ENCODE assay signal across 15 cellular contexts in the genomic region with DNA sequence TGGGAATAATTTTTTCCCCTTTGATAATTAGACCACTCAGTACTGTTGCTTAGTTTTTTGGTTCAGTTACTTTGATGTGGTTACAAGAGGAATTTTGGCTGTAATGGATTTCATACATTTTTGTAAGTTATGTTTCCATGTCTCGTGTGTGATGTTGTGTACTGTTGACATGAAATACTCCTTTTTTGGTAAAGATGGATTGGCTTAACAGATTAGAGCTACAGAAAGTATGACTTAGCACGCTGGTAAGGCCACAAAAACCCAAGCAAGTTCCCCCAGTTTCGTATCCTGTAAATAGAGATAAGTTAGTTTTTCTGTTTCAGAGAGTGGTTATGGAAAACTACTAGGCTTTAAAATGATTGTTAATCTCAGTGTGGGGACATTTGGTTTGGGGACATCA. TPM values are rescaled to one million over a fixed set of nuclear protein-coding genes. Genes with fewer than 3 reads are reported as not detected.
DNase-seq lines count a peak whose midpoint lies in the region; ATAC-seq and TF ChIP-seq lines count a peak whose summit lies in the region.
"Had no signal": no experiment of that assay in that cellular context is flagged by ENCODE, and none has a peak within 500 bp of the region (broad histone marks: within the 10 kb centered on the region; RNA-seq: fewer than 3 reads in every experiment).

No MANE protein-coding gene starts in this region.

- CTCF ChIA-PET in activated CD8-positive, alpha-beta memory T cell treated with anti-CD3 and anti-CD28 coated beads, Interleukin-2, amount 10 ng/mL, durations not matched to agents 7 days and 5 days (lab: Charles Lee) = no interaction called here

- H3K9me3 Mint-ChIP-seq in activated CD8-positive, alpha-beta memory T cell treated with anti-CD3 and anti-CD28 coated beads, Interleukin-2, amount 10 ng/mL, durations not matched to agents 7 days and 5 days (ENCODE audit: low read depth) = no peaks in the 10 kb centered on the region
- H3K9me3 Mint-ChIP-seq in activated T-helper 2 cell treated with anti-CD3 and anti-CD28 coated beads, Interferon-gamma antibody, Interleukin-2, Interleukin-4, amounts not matched to agents 10 μg/mL and 5 μg/mL and 100 μg/mL, durations not matched to agents 14 hours and 24 hours and 36 hours = no peaks in the 10 kb centered on the region
- H3K9me3 Mint-ChIP-seq in mesothelial cell of epicardium = no peaks in the 10 kb centered on the region
- H3K9me3 Mint-ChIP-seq: CD8-positive, alpha-beta memory T cell had no signal

- peak; percentile 70 for ATAC-seq in activated CD8-positive, alpha-beta memory T cell treated with anti-CD3 and anti-CD28 coated beads, Interleukin-2, amount 10 ng/mL, durations not matched to agents 7 days and 5 days
- peak; percentile 55 for ATAC-seq in HG02884 (IDR thresholded peaks at IDR 0.05; ENCODE audit: unreplicated experiment)
- ATAC-seq in GM19452 (IDR thresholded peaks at IDR 0.05; ENCODE audit: unreplicated experiment) = no peak
- no peak for ATAC-seq in GM21515 (IDR thresholded peaks at IDR 0.05; ENCODE audit: unreplicated experiment)
- ATAC-seq: A549 had no signal

- H3K4me3 Mint-ChIP-seq in activated CD8-positive, alpha-beta memory T cell treated with anti-CD3 and anti-CD28 coated beads, Interleukin-2, amount 10 ng/mL, durations not matched to agents 7 days and 5 days = no peak overlapping the region
- H3K4me3 Mint-ChIP-seq in activated T-helper 2 cell treated with anti-CD3 and anti-CD28 coated beads, Interferon-gamma antibody, Interleukin-2, Interleukin-4, amounts not matched to agents 10 μg/mL and 5 μg/mL and 100 μg/mL, durations not matched to agents 14 hours and 24 hours and 36 hours (ENCODE audit: low read depth) = peak overlapping the region; percentile 13
- no peak overlapping the region for H3K4me3 Mint-ChIP-seq in mesothelial cell of epicardium
- H3K4me3 Mint-ChIP-seq: CD8-positive, alpha-beta memory T cell had no signal

- H3K27ac Mint-ChIP-seq in activated CD8-positive, alpha-beta memory T cell treated with anti-CD3 and anti-CD28 coated beads, Interleukin-2, amount 10 ng/mL, durations not matched to agents 7 days and 5 days = no peak overlapping the region
- peak overlapping the region; percentile 24 for H3K27ac Mint-ChIP-seq in activated T-helper 2 cell treated with anti-CD3 and anti-CD28 coated beads, Interferon-gamma antibody, Interleukin-2, Interleukin-4, amounts not matched to agents 10 μg/mL and 5 μg/mL and 100 μg/mL, durations not matched to agents 14 hours and 24 hours and 36 hours
- H3K27ac Mint-ChIP-seq in mesothelial cell of epicardium = peak overlapping the region; percentile 80

- in situ Hi-C loops in HAP-1 (cut with MboI; ENCODE audit: low sequenced_read_pairs) = no loop called here

- peaks cover 7% of the 10 kb centered on the region for H3K36me3 Mint-ChIP-seq in activated CD8-positive, alpha-beta memory T cell treated with anti-CD3 and anti-CD28 coated beads, Interleukin-2, amount 10 ng/mL, durations not matched to agents 7 days and 5 days
- no peaks in the 10 kb centered on the region for H3K36me3 Mint-ChIP-seq in activated T-helper 2 cell treated with anti-CD3 and anti-CD28 coated beads, Interferon-gamma antibody, Interleukin-2, Interleukin-4, amounts not matched to agents 10 μg/mL and 5 μg/mL and 100 μg/mL, durations not matched to agents 14 hours and 24 hours and 36 hours (ENCODE audit: low read depth)
- peaks cover 6% of the 10 kb centered on the region for H3K36me3 Mint-ChIP-seq in mesothelial cell of epicardium

- intact Hi-C loops in activated T-helper 2 cell treated with anti-CD3 and anti-CD28 coated beads, Interferon-gamma antibody, Interleukin-2, Interleukin-4, amounts not matched to agents 10 μg/mL and 5 μg/mL and 100 μg/mL, durations not matched to agents 14 hours and 24 hours and 36 hours (cut with micrococcal nuclease) = loop anchor here (1.0 to 10.0 kb wide), 4 partner anchors 9 to 691 kb away; no protein-coding TSS in a partner anchor

- H3K27me3 ChIP-seq in HAP-1 (ENCODE audit: low read depth) = no peaks in the 10 kb centered on the region

- H3K27me3 Mint-ChIP-seq in activated CD8-positive, alpha-beta memory T cell treated with anti-CD3 and anti-CD28 coated beads, Interleukin-2, amount 10 ng/mL, durations not matched to agents 7 days and 5 days = no peaks in the 10 kb centered on the region
- peaks cover 6% of the 10 kb centered on the region for H3K27me3 Mint-ChIP-seq in activated T-helper 2 cell treated with anti-CD3 and anti-CD28 coated beads, Interferon-gamma antibody, Interleukin-2, Interleukin-4, amounts not matched to agents 10 μg/mL and 5 μg/mL and 100 μg/mL, durations not matched to agents 14 hours and 24 hours and 36 hours (ENCODE audit: low read depth)
- no peaks in the 10 kb centered on the region for H3K27me3 Mint-ChIP-seq in mesothelial cell of epicardium (ENCODE audit: low read depth)
- H3K27me3 Mint-ChIP-seq: CD8-positive, alpha-beta memory T cell had no signal

- H3K4me1 ChIP-seq in HAP-1 = no peaks in the 10 kb centered on the region
- H3K4me1 ChIP-seq: A549 had no signal

- H3K4me3 ChIP-seq in HAP-1 = no peak overlapping the region
- H3K4me3 ChIP-seq: A549 had no signal

- peaks cover 22% of the 10 kb centered on the region for H3K4me1 Mint-ChIP-seq in activated CD8-positive, alpha-beta memory T cell treated with anti-CD3 and anti-CD28 coated beads, Interleukin-2, amount 10 ng/mL, durations not matched to agents 7 days and 5 days
- H3K4me1 Mint-ChIP-seq in activated T-helper 2 cell treated with anti-CD3 and anti-CD28 coated beads, Interferon-gamma antibody, Interleukin-2, Interleukin-4, amounts not matched to agents 10 μg/mL and 5 μg/mL and 100 μg/mL, durations not matched to agents 14 hours and 24 hours and 36 hours (ENCODE audit: low read depth) = peaks cover 23% of the 10 kb centered on the region
- H3K4me1 Mint-ChIP-seq in mesothelial cell of epicardium = peaks cover 25% of the 10 kb centered on the region

- peak; percentile 48 for DNase-seq in activated CD8-positive, alpha-beta memory T cell treated with anti-CD3 and anti-CD28 coated beads, Interleukin-2, amount 10 ng/mL, durations not matched to agents 7 days and 5 days
- DNase-seq in activated CD8-positive, alpha-beta memory T cell treated with anti-CD3 and anti-CD28 coated beads, Interleukin-2, amount 50 U/mL, for 4 hours = no peak
- no peak for DNase-seq in activated T-helper 2 cell treated with anti-CD3 and anti-CD28 coated beads, Interferon-gamma antibody, Interleukin-2, Interleukin-4, amounts not matched to agents 10 μg/mL and 5 μg/mL and 100 μg/mL, durations not matched to agents 14 hours and 24 hours and 36 hours (ENCODE audit: low spot score)
- DNase-seq in mesothelial cell of epicardium (ENCODE audit: low spot score in 2 of 2, unreplicated experiment in 2 of 2) = no peak
- no peak for DNase-seq in HAP-1 (ENCODE audit: low spot score in 2 of 2)
- DNase-seq: CD8-positive, alpha-beta memory T cell; mammary epithelial cell; NCI-H2227 treated with DMSO at 0.1 percent for 48 hours; occipital lobe; SK-N-SH; substantia nigra had no signal

- no peaks in the 10 kb centered on the region for H3K36me3 ChIP-seq in HAP-1 (replicated peaks)

- H3K9me3 ChIP-seq in HAP-1 = no peaks in the 10 kb centered on the region
- H3K9me3 ChIP-seq: A549, SK-N-SH had no signal

- no peak for TF ChIP-seq CTCF in mesothelial cell of epicardium (IDR thresholded peaks at IDR 0.05; ENCODE audit: unreplicated experiment)

RNA-seq across cellular contexts. Expression of a gene that starts 11.9 kb away (rescaled TPM):
- 10 to 100 TPM; 11.2 to 14.0 TPM for total RNA-seq in activated CD8-positive, alpha-beta memory T cell treated with anti-CD3 and anti-CD28 coated beads, Interleukin-2, amount 10 ng/mL, durations not matched to agents 7 days and 5 days
- 8.2 and 9.2 TPM in 2 replicates for total RNA-seq in activated T-helper 2 cell treated with anti-CD3 and anti-CD28 coated beads, Interferon-gamma antibody, Interleukin-2, Interleukin-4, amounts not matched to agents 10 μg/mL and 5 μg/mL and 100 μg/mL, durations not matched to agents 14 hours and 24 hours and 36 hours
- 27.3 to 32.7 TPM (median 32.3 TPM) in 3 replicates for total RNA-seq in mesothelial cell of epicardium

Comparison
In these comparisons a context has a peak if more than half of its experiments do, and no peak if none do; other contexts are left out.
1. ATAC-seq: peak in activated CD8-positive, alpha-beta memory T cell treated with anti-CD3 and anti-CD28 coated beads, Interleukin-2, amount 10 ng/mL, durations not matched to agents 7 days and 5 days (single experiment) and HG02884 (single experiment); none in GM19452 (single experiment) and GM21515 (single experiment).